ENCODE assay signal across 2 cellular contexts in the genomic region with DNA sequence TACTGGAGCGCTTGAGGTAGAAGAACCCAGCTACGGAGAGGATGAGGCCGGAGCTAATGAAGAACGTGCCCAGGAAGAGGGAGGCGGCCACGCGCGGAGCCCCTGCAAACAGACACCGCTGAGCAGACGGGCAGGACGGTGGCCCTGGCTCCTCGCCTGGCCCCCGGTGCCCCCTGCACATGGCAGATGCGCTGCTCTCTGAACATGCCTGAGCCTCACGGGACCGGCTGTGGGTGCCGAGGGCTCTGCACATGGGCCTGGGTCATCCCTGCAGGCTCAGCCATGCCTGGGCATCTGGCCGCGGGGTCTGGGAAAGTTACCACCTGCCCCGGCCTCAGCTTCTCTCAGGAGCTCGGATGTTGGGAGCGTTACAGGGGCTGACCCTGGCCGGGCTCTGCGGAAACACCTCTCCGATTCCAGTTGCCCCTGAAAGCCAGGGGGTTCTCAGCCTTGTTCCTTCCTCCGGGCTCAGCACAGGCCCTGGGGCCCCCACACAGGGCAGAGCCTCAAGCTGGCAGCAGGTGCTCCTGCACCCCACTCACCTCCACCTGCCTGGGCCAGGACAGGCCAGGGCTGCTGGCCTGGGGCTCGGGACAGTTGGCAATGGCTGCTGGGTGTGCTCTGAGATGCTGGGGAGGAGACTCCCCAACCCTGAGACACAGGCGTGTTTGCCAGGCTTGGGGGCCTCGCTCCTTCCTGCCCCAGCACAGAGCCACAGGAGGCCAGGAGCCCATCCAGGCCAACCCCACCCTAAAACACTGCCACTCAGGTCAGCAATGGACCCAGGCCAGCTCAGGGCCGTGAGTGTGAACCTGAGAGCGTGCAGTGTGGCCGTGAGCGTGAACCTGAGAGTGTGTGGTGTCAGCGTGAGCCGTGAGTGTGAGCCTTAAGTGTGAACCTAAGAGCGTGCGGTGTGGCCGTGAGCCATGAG.
TF ChIP-seq lines count a peak whose summit lies in the region.

No MANE protein-coding gene starts in this region.

TF ChIP-seq in SK-N-SH, 30 proteins besides CTCF, POLR2A, EP300 and RAD21 (continued from another document):
- TF ChIP-seq, protein P1, sequence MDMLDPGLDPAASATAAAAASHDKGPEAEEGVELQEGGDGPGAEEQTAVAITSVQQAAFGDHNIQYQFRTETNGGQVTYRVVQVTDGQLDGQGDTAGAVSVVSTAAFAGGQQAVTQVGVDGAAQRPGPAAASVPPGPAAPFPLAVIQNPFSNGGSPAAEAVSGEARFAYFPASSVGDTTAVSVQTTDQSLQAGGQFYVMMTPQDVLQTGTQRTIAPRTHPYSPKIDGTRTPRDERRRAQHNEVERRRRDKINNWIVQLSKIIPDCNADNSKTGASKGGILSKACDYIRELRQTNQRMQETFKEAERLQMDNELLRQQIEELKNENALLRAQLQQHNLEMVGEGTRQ (IDR thresholded peaks at IDR 0.05; ENCODE audit: borderline replicate concordance, low read depth, low read length): no peak
- TF ChIP-seq FOXM1 (IDR thresholded peaks at IDR 0.05; ENCODE audit: low read depth) (no peak), YY1 (IDR thresholded peaks at IDR 0.05; ENCODE audit: low read depth) (no peak), NFIC (IDR thresholded peaks at IDR 0.05; ENCODE audit: borderline replicate concordance) (no peak)

TF ChIP-seq in SK-N-SH treated with all-trans-retinoic acid at 6 μM for 48 hours, 23 proteins besides CTCF, POLR2A, EP300 and RAD21 (continued from another document):
- TF ChIP-seq, protein P2, sequence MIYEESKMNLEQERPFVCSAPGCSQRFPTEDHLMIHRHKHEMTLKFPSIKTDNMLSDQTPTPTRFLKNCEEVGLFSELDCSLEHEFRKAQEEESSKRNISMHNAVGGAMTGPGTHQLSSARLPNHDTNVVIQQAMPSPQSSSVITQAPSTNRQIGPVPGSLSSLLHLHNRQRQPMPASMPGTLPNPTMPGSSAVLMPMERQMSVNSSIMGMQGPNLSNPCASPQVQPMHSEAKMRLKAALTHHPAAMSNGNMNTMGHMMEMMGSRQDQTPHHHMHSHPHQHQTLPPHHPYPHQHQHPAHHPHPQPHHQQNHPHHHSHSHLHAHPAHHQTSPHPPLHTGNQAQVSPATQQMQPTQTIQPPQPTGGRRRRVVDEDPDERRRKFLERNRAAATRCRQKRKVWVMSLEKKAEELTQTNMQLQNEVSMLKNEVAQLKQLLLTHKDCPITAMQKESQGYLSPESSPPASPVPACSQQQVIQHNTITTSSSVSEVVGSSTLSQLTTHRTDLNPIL (CRISPR knock-in tag; IDR thresholded peaks at IDR 0.05; ENCODE audit: low read depth): no peak
- TF ChIP-seq GLIS3 (CRISPR knock-in tag; IDR thresholded peaks at IDR 0.05) (no peak), ISL1 (CRISPR knock-in tag; IDR thresholded peaks at IDR 0.05) (no peak), OSR1 (CRISPR knock-in tag; IDR thresholded peaks at IDR 0.05) (no peak), ARNTL (CRISPR knock-in tag; IDR thresholded peaks at IDR 0.05; ENCODE audit: borderline replicate concordance, low read depth) (no peak), ZFP30 (CRISPR knock-in tag; IDR thresholded peaks at IDR 0.05) (no peak), RARB (CRISPR knock-in tag; IDR thresholded peaks at IDR 0.05) (no peak), ZC3H10 (CRISPR knock-in tag; IDR thresholded peaks at IDR 0.05) (no peak), ZFP3 (CRISPR knock-in tag; IDR thresholded peaks at IDR 0.05) (no peak), PPARA (CRISPR knock-in tag; IDR thresholded peaks at IDR 0.05; ENCODE audit: borderline replicate concordance) (no peak), TOX (CRISPR knock-in tag; IDR thresholded peaks at IDR 0.05; ENCODE audit: borderline replicate concordance) (no peak), ESRRG (CRISPR knock-in tag; IDR thresholded peaks at IDR 0.05) (no peak), SNAI2 (CRISPR knock-in tag; IDR thresholded peaks at IDR 0.05) (no peak)
- TF ChIP-seq, protein P3, sequence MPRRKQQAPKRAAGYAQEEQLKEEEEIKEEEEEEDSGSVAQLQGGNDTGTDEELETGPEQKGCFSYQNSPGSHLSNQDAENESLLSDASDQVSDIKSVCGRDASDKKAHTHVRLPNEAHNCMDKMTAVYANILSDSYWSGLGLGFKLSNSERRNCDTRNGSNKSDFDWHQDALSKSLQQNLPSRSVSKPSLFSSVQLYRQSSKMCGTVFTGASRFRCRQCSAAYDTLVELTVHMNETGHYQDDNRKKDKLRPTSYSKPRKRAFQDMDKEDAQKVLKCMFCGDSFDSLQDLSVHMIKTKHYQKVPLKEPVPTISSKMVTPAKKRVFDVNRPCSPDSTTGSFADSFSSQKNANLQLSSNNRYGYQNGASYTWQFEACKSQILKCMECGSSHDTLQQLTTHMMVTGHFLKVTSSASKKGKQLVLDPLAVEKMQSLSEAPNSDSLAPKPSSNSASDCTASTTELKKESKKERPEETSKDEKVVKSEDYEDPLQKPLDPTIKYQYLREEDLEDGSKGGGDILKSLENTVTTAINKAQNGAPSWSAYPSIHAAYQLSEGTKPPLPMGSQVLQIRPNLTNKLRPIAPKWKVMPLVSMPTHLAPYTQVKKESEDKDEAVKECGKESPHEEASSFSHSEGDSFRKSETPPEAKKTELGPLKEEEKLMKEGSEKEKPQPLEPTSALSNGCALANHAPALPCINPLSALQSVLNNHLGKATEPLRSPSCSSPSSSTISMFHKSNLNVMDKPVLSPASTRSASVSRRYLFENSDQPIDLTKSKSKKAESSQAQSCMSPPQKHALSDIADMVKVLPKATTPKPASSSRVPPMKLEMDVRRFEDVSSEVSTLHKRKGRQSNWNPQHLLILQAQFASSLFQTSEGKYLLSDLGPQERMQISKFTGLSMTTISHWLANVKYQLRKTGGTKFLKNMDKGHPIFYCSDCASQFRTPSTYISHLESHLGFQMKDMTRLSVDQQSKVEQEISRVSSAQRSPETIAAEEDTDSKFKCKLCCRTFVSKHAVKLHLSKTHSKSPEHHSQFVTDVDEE (CRISPR knock-in tag; IDR thresholded peaks at IDR 0.05): no peak
- TF ChIP-seq, protein P4, sequence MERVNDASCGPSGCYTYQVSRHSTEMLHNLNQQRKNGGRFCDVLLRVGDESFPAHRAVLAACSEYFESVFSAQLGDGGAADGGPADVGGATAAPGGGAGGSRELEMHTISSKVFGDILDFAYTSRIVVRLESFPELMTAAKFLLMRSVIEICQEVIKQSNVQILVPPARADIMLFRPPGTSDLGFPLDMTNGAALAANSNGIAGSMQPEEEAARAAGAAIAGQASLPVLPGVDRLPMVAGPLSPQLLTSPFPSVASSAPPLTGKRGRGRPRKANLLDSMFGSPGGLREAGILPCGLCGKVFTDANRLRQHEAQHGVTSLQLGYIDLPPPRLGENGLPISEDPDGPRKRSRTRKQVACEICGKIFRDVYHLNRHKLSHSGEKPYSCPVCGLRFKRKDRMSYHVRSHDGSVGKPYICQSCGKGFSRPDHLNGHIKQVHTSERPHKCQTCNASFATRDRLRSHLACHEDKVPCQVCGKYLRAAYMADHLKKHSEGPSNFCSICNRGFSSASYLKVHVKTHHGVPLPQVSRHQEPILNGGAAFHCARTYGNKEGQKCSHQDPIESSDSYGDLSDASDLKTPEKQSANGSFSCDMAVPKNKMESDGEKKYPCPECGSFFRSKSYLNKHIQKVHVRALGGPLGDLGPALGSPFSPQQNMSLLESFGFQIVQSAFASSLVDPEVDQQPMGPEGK (CRISPR knock-in tag; IDR thresholded peaks at IDR 0.05; ENCODE audit: borderline replicate concordance): no peak
TF ChIP-seq in SK-N-SH treated with all-trans-retinoic acid at 6 μM for 48 hours: peak in this region for 0.
